In genomic region chr20:61718361-61718760, GRCh38 we compare ENCODE assay signal across 28 cellular contexts.
DNase-seq lines count a peak whose midpoint lies in the region; ATAC-seq and TF ChIP-seq lines count a peak whose summit lies in the region.
"Had no signal": no experiment of that assay in that cellular context is flagged by ENCODE, and none has a peak within 500 bp of the region (broad histone marks: within the 10 kb centered on the region; RNA-seq: fewer than 3 reads in every experiment).

No MANE protein-coding gene starts in this region.

- H3K27me3 ChIP-seq in RWPE2 (ENCODE audit: insufficient read depth, poor library complexity, severe bottlenecking), result no peaks in the 10 kb centered on the region
- peaks cover 22% of the 10 kb centered on the region for H3K27me3 ChIP-seq in foreskin keratinocyte
- H3K27me3 ChIP-seq in neural progenitor cell, result peaks cover 12% of the 10 kb centered on the region
- H3K27me3 ChIP-seq: upper lobe of right lung had no signal

- H3K4me1 ChIP-seq in RWPE2 (ENCODE audit: insufficient read depth, poor library complexity, severe bottlenecking) (no peaks in the 10 kb centered on the region), foreskin keratinocyte (no peaks in the 10 kb centered on the region), neural progenitor cell (peaks cover 14% of the 10 kb centered on the region)
- H3K4me1 ChIP-seq: upper lobe of right lung had no signal

- H3K4me3 Mint-ChIP-seq in stimulated activated naive CD8-positive, alpha-beta T cell treated with anti-CD3 and anti-CD28 coated beads, Interleukin-15, Interleukin-2, amounts not matched to agents 100 ng/mL and 50 ng/mL, for 24 hours, result peak overlapping the region; percentile 67
- peak overlapping the region; percentile 12 to 31 for H3K4me3 Mint-ChIP-seq in stimulated activated naive CD8-positive, alpha-beta T cell treated with anti-CD3 and anti-CD28 coated beads, Interleukin-15, amount 100 ng/mL, for 72 hours
- H3K4me3 Mint-ChIP-seq in neural progenitor cell, result no peak overlapping the region
- no peak overlapping the region for H3K4me3 Mint-ChIP-seq in chondrocyte (ENCODE audit: unreplicated experiment)
- H3K4me3 Mint-ChIP-seq: dendritic cell treated with granulocyte-macrophage colony-stimulating factor and Interleukin-4, amounts not matched to agents 40 ng/mL and 50 ng/mL, for 4 days; mesothelial cell of epicardium; stimulated activated naive B cell treated with anti-CD40 and anti-IgM and Interleukin-4, amounts not matched to agents 10 μg/mL and 1 μg/mL and 100 μg/mL, for 72 hours had no signal

- H3K27me3 Mint-ChIP-seq in stimulated activated naive CD8-positive, alpha-beta T cell treated with anti-CD3 and anti-CD28 coated beads, Interleukin-15, Interleukin-2, amounts not matched to agents 100 ng/mL and 50 ng/mL, for 24 hours, result no peaks in the 10 kb centered on the region
- no peaks in the 10 kb centered on the region for H3K27me3 Mint-ChIP-seq in stimulated activated naive CD8-positive, alpha-beta T cell treated with anti-CD3 and anti-CD28 coated beads, Interleukin-15, amount 100 ng/mL, for 72 hours
- peaks cover 9% of the 10 kb centered on the region for H3K27me3 Mint-ChIP-seq in neural progenitor cell (ENCODE audit: insufficient read depth, low read depth)
- H3K27me3 Mint-ChIP-seq in chondrocyte (ENCODE audit: low read depth), result peaks cover 3% of the 10 kb centered on the region
- H3K27me3 Mint-ChIP-seq: activated CD4-positive, alpha-beta memory T cell treated with anti-CD3 and anti-CD28 coated beads for 36 hours had no signal

- H2AFZ ChIP-seq in neural progenitor cell (replicated peaks), result no peak overlapping the region
- H2AFZ ChIP-seq: GM23248 had no signal

- H4K20me1 ChIP-seq in neural progenitor cell (ENCODE audit: low read depth), result no peaks in the 10 kb centered on the region

- H3F3A ChIP-seq in neural progenitor cell (ENCODE audit: low read depth), result no peaks in the 10 kb centered on the region

- H3K9ac ChIP-seq in neural progenitor cell, result no peak overlapping the region
- H3K9ac ChIP-seq: GM23248 had no signal

- H3K9me3 ChIP-seq in RWPE2 (ENCODE audit: severe bottlenecking) (peaks cover 2% of the 10 kb centered on the region), neural progenitor cell (ENCODE audit: low read depth) (no peaks in the 10 kb centered on the region)
- H3K9me3 ChIP-seq: upper lobe of right lung had no signal

- H3K4me3 ChIP-seq in RWPE2 (ENCODE audit: severe bottlenecking) (no peak overlapping the region), neural progenitor cell (no peak overlapping the region)
- H3K4me3 ChIP-seq: GM23248, upper lobe of right lung had no signal

- no peaks in the 10 kb centered on the region for H3K36me3 Mint-ChIP-seq in stimulated activated naive CD8-positive, alpha-beta T cell treated with anti-CD3 and anti-CD28 coated beads, Interleukin-15, Interleukin-2, amounts not matched to agents 100 ng/mL and 50 ng/mL, for 24 hours (ENCODE audit: low read depth)
- no peaks in the 10 kb centered on the region for H3K36me3 Mint-ChIP-seq in neural progenitor cell
- no peaks in the 10 kb centered on the region for H3K36me3 Mint-ChIP-seq in chondrocyte (ENCODE audit: low read depth)
- H3K36me3 Mint-ChIP-seq: activated CD4-positive, alpha-beta memory T cell treated with anti-CD3 and anti-CD28 coated beads for 36 hours; mesothelial cell of epicardium; stimulated activated naive B cell treated with anti-CD40 and anti-IgM and Interleukin-4, amounts not matched to agents 10 μg/mL and 1 μg/mL and 100 μg/mL, for 72 hours had no signal

- H3K27ac ChIP-seq in RWPE2 (ENCODE audit: poor library complexity, severe bottlenecking) (no peak overlapping the region), foreskin keratinocyte (no peak overlapping the region), neural progenitor cell (no peak overlapping the region)
- H3K27ac ChIP-seq: GM23248, upper lobe of right lung had no signal

- peaks cover 10% of the 10 kb centered on the region for H3K4me1 Mint-ChIP-seq in stimulated activated naive CD8-positive, alpha-beta T cell treated with anti-CD3 and anti-CD28 coated beads, Interleukin-15, Interleukin-2, amounts not matched to agents 100 ng/mL and 50 ng/mL, for 24 hours (ENCODE audit: low read depth)
- peaks cover 25% of the 10 kb centered on the region for H3K4me1 Mint-ChIP-seq in stimulated activated naive CD8-positive, alpha-beta T cell treated with anti-CD3 and anti-CD28 coated beads, Interleukin-15, amount 100 ng/mL, for 72 hours
- H3K4me1 Mint-ChIP-seq in neural progenitor cell, result peaks cover 9% of the 10 kb centered on the region
- H3K4me1 Mint-ChIP-seq in chondrocyte (ENCODE audit: low read depth), result no peaks in the 10 kb centered on the region
- H3K4me1 Mint-ChIP-seq: mesothelial cell of epicardium had no signal

- no peak overlapping the region for H3K4me2 ChIP-seq in neural progenitor cell

- no peaks in the 10 kb centered on the region for H3K36me3 ChIP-seq in RWPE2 (ENCODE audit: low read depth)
- H3K36me3 ChIP-seq in neural progenitor cell, result no peaks in the 10 kb centered on the region
- H3K36me3 ChIP-seq: upper lobe of right lung had no signal

- no peaks in the 10 kb centered on the region for H3K9me3 Mint-ChIP-seq in stimulated activated naive CD8-positive, alpha-beta T cell treated with anti-CD3 and anti-CD28 coated beads, Interleukin-15, Interleukin-2, amounts not matched to agents 100 ng/mL and 50 ng/mL, for 24 hours
- peaks cover 0 to 9% of the 10 kb centered on the region in 2 donors for H3K9me3 Mint-ChIP-seq in stimulated activated naive CD8-positive, alpha-beta T cell treated with anti-CD3 and anti-CD28 coated beads, Interleukin-15, amount 100 ng/mL, for 72 hours
- H3K9me3 Mint-ChIP-seq in neural progenitor cell (peaks cover 7% of the 10 kb centered on the region), chondrocyte (ENCODE audit: low read depth) (no peaks in the 10 kb centered on the region)
- H3K9me3 Mint-ChIP-seq: activated CD4-positive, alpha-beta memory T cell treated with anti-CD3 and anti-CD28 coated beads for 36 hours; mesothelial cell of epicardium; stimulated activated naive B cell treated with anti-CD40 and anti-IgM and Interleukin-4, amounts not matched to agents 10 μg/mL and 1 μg/mL and 100 μg/mL, for 72 hours had no signal

- no peak for TF ChIP-seq CTCF in RWPE2 (IDR thresholded peaks at IDR 0.05; ENCODE audit: poor library complexity, severe bottlenecking)
- no peak for TF ChIP-seq CTCF in foreskin keratinocyte (conservative IDR thresholded peaks at IDR 0.05)
- no peak for TF ChIP-seq CTCF in neural progenitor cell (IDR thresholded peaks at IDR 0.05)
- TF ChIP-seq CTCF in chondrocyte (IDR thresholded peaks at IDR 0.05), result no peak

- H3K79me2 ChIP-seq in neural progenitor cell (ENCODE audit: low read depth), result no peaks in the 10 kb centered on the region

- DNase-seq in stimulated activated naive CD8-positive, alpha-beta T cell treated with anti-CD3 and anti-CD28 coated beads, Interleukin-15, Interleukin-2, amounts not matched to agents 100 U/mL and 50 U/mL, for 24 hours, result no peak
- DNase-seq in RWPE2 (ENCODE audit: low spot score) (no peak), foreskin keratinocyte (no peak), NCI-H2196 treated with DMSO at 0.1 percent for 48 hours (lab: John Stamatoyannopoulos, UW; ENCODE audit: unreplicated experiment) (no peak), neural progenitor cell (ENCODE audit: low spot score) (no peak), chondrocyte (ENCODE audit: low spot score) (no peak)
- DNase-seq in stimulated activated naive CD8-positive, alpha-beta T cell treated with anti-CD3 and anti-CD28 coated beads, Interleukin-15, amount 100 ng/mL, for 72 hours, result no peak
- DNase-seq: activated CD4-positive, alpha-beta memory T cell treated with anti-CD3 and anti-CD28 coated beads for 36 hours; activated effector memory CD4-positive, alpha-beta T cell treated with Interleukin-2 at 50 U/mL for 16 hours; central memory CD4-positive, alpha-beta T cell; GDM1; GM23248; KG1; kidney; NCI-H2029 treated with DMSO at 0.1 percent for 48 hours; NCI-H524 treated with DMSO at 0.1 percent for 48 hours; PC-3; Right ventricle myocardium superior; stimulated activated CD4-positive, alpha-beta T cell treated with anti-CD3 and anti-CD28 coated beads, Interleukin-15, amount 100 ng/mL, for 24 hours; stimulated activated CD4-positive, alpha-beta T cell treated with anti-CD3 and anti-CD28 coated beads, Interleukin-4, amount 100 ng/mL, for 4 hours; stimulated activated naive B cell treated with anti-CD40 and anti-IgM and Interleukin-4, amounts not matched to agents 10 μg/mL and 1 μg/mL and 100 μg/mL, for 72 hours; T-helper 2 cell; upper lobe of right lung had no signal

- no peak for ATAC-seq in stimulated activated naive CD8-positive, alpha-beta T cell treated with anti-CD3 and anti-CD28 coated beads, Interleukin-15, Interleukin-2, amounts not matched to agents 100 U/mL and 50 U/mL, for 24 hours
- ATAC-seq in RWPE2 (ENCODE audit: low read depth), result peak; percentile 15; the same call in 2 of the 3 replicates
- peak; percentile 6 for ATAC-seq in foreskin keratinocyte
- ATAC-seq in stimulated activated naive CD8-positive, alpha-beta T cell treated with anti-CD3 and anti-CD28 coated beads, Interleukin-15, amount 100 ng/mL, for 72 hours, result no peak
- ATAC-seq: activated CD4-positive, CD25-positive, alpha-beta regulatory T cell treated with anti-CD3 and anti-CD28 coated beads, Interleukin-2, amount 50 U/mL, for 24 hours; esophagus mucosa; PC-3; stimulated activated naive B cell treated with anti-CD40 and anti-IgM and Interleukin-4, amounts not matched to agents 10 μg/mL and 1 μg/mL and 100 μg/mL, for 72 hours; upper lobe of right lung had no signal

- H3K27ac Mint-ChIP-seq in stimulated activated naive CD8-positive, alpha-beta T cell treated with anti-CD3 and anti-CD28 coated beads, Interleukin-15, Interleukin-2, amounts not matched to agents 100 ng/mL and 50 ng/mL, for 24 hours, result no peak overlapping the region
- peak overlapping the region; percentile 42 to 74 for H3K27ac Mint-ChIP-seq in stimulated activated naive CD8-positive, alpha-beta T cell treated with anti-CD3 and anti-CD28 coated beads, Interleukin-15, amount 100 ng/mL, for 72 hours
- H3K27ac Mint-ChIP-seq in neural progenitor cell (no peak overlapping the region), chondrocyte (ENCODE audit: unreplicated experiment) (no peak overlapping the region)
- H3K27ac Mint-ChIP-seq: dendritic cell treated with granulocyte-macrophage colony-stimulating factor and Interleukin-4, amounts not matched to agents 40 ng/mL and 50 ng/mL, for 4 days; mesothelial cell of epicardium; stimulated activated naive B cell treated with anti-CD40 and anti-IgM and Interleukin-4, amounts not matched to agents 10 μg/mL and 1 μg/mL and 100 μg/mL, for 72 hours had no signal

Comparison
In these comparisons a context has a peak if more than half of its experiments do, and no peak if none do; other contexts are left out.
1. H3K27ac Mint-ChIP-seq: peak in stimulated activated naive CD8-positive, alpha-beta T cell treated with anti-CD3 and anti-CD28 coated beads, Interleukin-15, amount 100 ng/mL, for 72 hours (2 of 2); none in stimulated activated naive CD8-positive, alpha-beta T cell treated with anti-CD3 and anti-CD28 coated beads, Interleukin-15, Interleukin-2, amounts not matched to agents 100 ng/mL and 50 ng/mL, for 24 hours (single experiment), neural progenitor cell (single experiment) and chondrocyte (single experiment).
2. H3K4me3 Mint-ChIP-seq: peak in stimulated activated naive CD8-positive, alpha-beta T cell treated with anti-CD3 and anti-CD28 coated beads, Interleukin-15, Interleukin-2, amounts not matched to agents 100 ng/mL and 50 ng/mL, for 24 hours (single experiment) and stimulated activated naive CD8-positive, alpha-beta T cell treated with anti-CD3 and anti-CD28 coated beads, Interleukin-15, amount 100 ng/mL, for 72 hours (2 of 2); none in neural progenitor cell (single experiment) and chondrocyte (single experiment).
3. ATAC-seq: peak in RWPE2 (single experiment) and foreskin keratinocyte (single experiment); none in stimulated activated naive CD8-positive, alpha-beta T cell treated with anti-CD3 and anti-CD28 coated beads, Interleukin-15, Interleukin-2, amounts not matched to agents 100 U/mL and 50 U/mL, for 24 hours (single experiment) and stimulated activated naive CD8-positive, alpha-beta T cell treated with anti-CD3 and anti-CD28 coated beads, Interleukin-15, amount 100 ng/mL, for 72 hours (single experiment).